In genomic region chr5:154849791-154850201, GRCh38 we compare ENCODE assay signal across 11 cellular contexts. TPM values are rescaled to one million over a fixed set of nuclear protein-coding genes. Genes with fewer than 3 reads are reported as not detected.
DNase-seq lines count a peak whose midpoint lies in the region; ATAC-seq and TF ChIP-seq lines count a peak whose summit lies in the region.
"Had no signal": no experiment of that assay in that cellular context is flagged by ENCODE, and none has a peak within 500 bp of the region (broad histone marks: within the 10 kb centered on the region; RNA-seq: fewer than 3 reads in every experiment).

No MANE protein-coding gene starts in this region.

- no peak overlapping the region for H3K27ac Mint-ChIP-seq in stimulated activated naive CD8-positive, alpha-beta T cell treated with anti-CD3 and anti-CD28 coated beads, Interleukin-15, amount 100 ng/mL, for 72 hours
- peak overlapping the region; percentile 91 to 96 (median 95) for H3K27ac Mint-ChIP-seq in nephron

- DNase-seq in stimulated activated naive CD8-positive, alpha-beta T cell treated with anti-CD3 and anti-CD28 coated beads, Interleukin-15, Interleukin-2, amounts not matched to agents 100 U/mL and 50 U/mL, for 24 hours: no peak
- DNase-seq in stimulated activated naive CD8-positive, alpha-beta T cell treated with anti-CD3 and anti-CD28 coated beads, Interleukin-15, amount 100 ng/mL, for 72 hours: no peak
- DNase-seq in esophagus muscularis mucosa (ENCODE audit: extremely low spot score) (no peak), SW480 (ENCODE audit: low spot score) (no peak)
- DNase-seq in stimulated activated CD4-positive, alpha-beta T cell treated with anti-CD3 and anti-CD28 coated beads, Interleukin-4, amount 100 ng/mL, for 24 hours: no peak
- DNase-seq: activated CD4-positive, CD25-positive, alpha-beta regulatory T cell; CD4-positive, CD25-positive, alpha-beta regulatory T cell; NCI-H1105 treated with DMSO at 0.1 percent for 48 hours had no signal

- WGBS in esophagus muscularis mucosa: 21% methylated on average over 2 of the region's 2 CpGs

- peaks cover 23 to 62% (median 51%) of the 10 kb centered on the region in 4 donors for H3K4me1 ChIP-seq in esophagus muscularis mucosa

- intact Hi-C loops in esophagus muscularis mucosa (cut with DNase I): no loop called here

- TF ChIP-seq EP300 in esophagus muscularis mucosa (IDR thresholded peaks at IDR 0.05): no peak

- no peak for TF ChIP-seq POLR2A in esophagus muscularis mucosa (IDR thresholded peaks at IDR 0.05; ENCODE audit: low read depth)

- H3K9me3 Mint-ChIP-seq in stimulated activated naive CD8-positive, alpha-beta T cell treated with anti-CD3 and anti-CD28 coated beads, Interleukin-15, amount 100 ng/mL, for 72 hours: no peaks in the 10 kb centered on the region
- no peaks in the 10 kb centered on the region for H3K9me3 Mint-ChIP-seq in nephron
- H3K9me3 Mint-ChIP-seq: CD4-positive, CD25-positive, alpha-beta regulatory T cell had no signal

- H3K4me3 Mint-ChIP-seq in stimulated activated naive CD8-positive, alpha-beta T cell treated with anti-CD3 and anti-CD28 coated beads, Interleukin-15, amount 100 ng/mL, for 72 hours: no peak overlapping the region
- peak overlapping the region; percentile 84 to 90 (median 89) for H3K4me3 Mint-ChIP-seq in nephron

- H3K27me3 Mint-ChIP-seq in stimulated activated naive CD8-positive, alpha-beta T cell treated with anti-CD3 and anti-CD28 coated beads, Interleukin-15, amount 100 ng/mL, for 72 hours: no peaks in the 10 kb centered on the region
- no peaks in the 10 kb centered on the region for H3K27me3 Mint-ChIP-seq in nephron (ENCODE audit: low read depth)
- H3K27me3 Mint-ChIP-seq: CD4-positive, CD25-positive, alpha-beta regulatory T cell had no signal

- peak; percentile 34 for ATAC-seq in stimulated activated naive CD8-positive, alpha-beta T cell treated with anti-CD3 and anti-CD28 coated beads, Interleukin-15, Interleukin-2, amounts not matched to agents 100 U/mL and 50 U/mL, for 24 hours
- no peak for ATAC-seq in stimulated activated naive CD8-positive, alpha-beta T cell treated with anti-CD3 and anti-CD28 coated beads, Interleukin-15, amount 100 ng/mL, for 72 hours
- ATAC-seq in HG02610 (IDR thresholded peaks at IDR 0.05; ENCODE audit: unreplicated experiment) (no peak), GM21717 (IDR thresholded peaks at IDR 0.05; ENCODE audit: unreplicated experiment) (no peak)

- H3K4me1 Mint-ChIP-seq in stimulated activated naive CD8-positive, alpha-beta T cell treated with anti-CD3 and anti-CD28 coated beads, Interleukin-15, amount 100 ng/mL, for 72 hours: peaks cover 16% of the 10 kb centered on the region
- peaks cover 28% of the 10 kb centered on the region for H3K4me1 Mint-ChIP-seq in nephron

- peaks cover 4% of the 10 kb centered on the region for H3K36me3 Mint-ChIP-seq in nephron (ENCODE audit: low read depth)
- H3K36me3 Mint-ChIP-seq: CD4-positive, CD25-positive, alpha-beta regulatory T cell had no signal

- H3K27ac ChIP-seq in esophagus muscularis mucosa (replicated peaks in 1 of 4): peak overlapping the region; percentile 69 to 86 (median 80)

- no peaks in the 10 kb centered on the region for H3K27me3 ChIP-seq in esophagus muscularis mucosa

- no peaks in the 10 kb centered on the region for H3K36me3 ChIP-seq in esophagus muscularis mucosa

- no peak for TF ChIP-seq CTCF in esophagus muscularis mucosa (IDR thresholded peaks at IDR 0.05)
- no peak for TF ChIP-seq CTCF in nephron (IDR thresholded peaks at IDR 0.05; ENCODE audit: unreplicated experiment in 3 of 3)

- H3K4me3 ChIP-seq in esophagus muscularis mucosa: peak overlapping the region; percentile 50 to 69 (median 60)

- H3K9me3 ChIP-seq in esophagus muscularis mucosa: no peaks in the 10 kb centered on the region

RNA-seq across cellular contexts. Expression of gene FAXDC2, which starts 0.6 kb away (rescaled TPM):
- total RNA-seq in esophagus muscularis mucosa: 10 to 100 TPM; 27.6 to 32.1 (median 29.5) TPM

RNA-seq across cellular contexts. Expression of gene CNOT8, which starts 8.6 kb away (rescaled TPM):
- total RNA-seq in esophagus muscularis mucosa: 10 to 100 TPM; 41.1 to 72.6 (median 62.2) TPM

Comparison
In these comparisons a context has a peak if more than half of its experiments do, and no peak if none do; other contexts are left out.
1. H3K27ac Mint-ChIP-seq: peak in nephron (3 of 3); none in stimulated activated naive CD8-positive, alpha-beta T cell treated with anti-CD3 and anti-CD28 coated beads, Interleukin-15, amount 100 ng/mL, for 72 hours (0 of 2).
2. H3K4me3 Mint-ChIP-seq: peak in nephron (3 of 3); none in stimulated activated naive CD8-positive, alpha-beta T cell treated with anti-CD3 and anti-CD28 coated beads, Interleukin-15, amount 100 ng/mL, for 72 hours (0 of 2).